ENCODE assay signal across 8 cellular contexts in genomic region chr4:169619958-169620845, GRCh38. TPM values are rescaled to one million over a fixed set of nuclear protein-coding genes. Genes with fewer than 3 reads are reported as not detected.
DNase-seq lines count a peak whose midpoint lies in the region; ATAC-seq, FAIRE-seq and TF ChIP-seq lines count a peak whose summit lies in the region.

TSS of gene CLCN3 (plus strand) at chr4:169620578. CDS start at chr4:169635929, 15,351 bp downstream.

- no peaks in the 10 kb centered on the region for H3K9me3 ChIP-seq in adipocyte (ENCODE audit: control insufficient read depth, low read length)
- no peaks in the 10 kb centered on the region for H3K9me3 ChIP-seq in pancreas
- H3K9me3 ChIP-seq in tibial artery = no peaks in the 10 kb centered on the region

- DNase-seq in NCI-H1436 (lab: John Stamatoyannopoulos, UW) = peak; percentile 93
- peak; percentile 64 for DNase-seq in T follicular helper cell (ENCODE audit: low read depth)
- peak; percentile 99 for DNase-seq in adipocyte (ENCODE audit: low read depth)
- peak; percentile 99 for DNase-seq in Right ventricle myocardium superior
- DNase-seq in pancreas = peak; percentile 98 to 99 (median 98)
- peak; percentile 97 to 99 for DNase-seq in tibial artery

- peak within 1 kb of the TSS; percentile 92 for H3K9ac ChIP-seq in adipocyte (ENCODE audit: low read length)

- intact Hi-C loops in Right ventricle myocardium superior (cut with DNase I) (loop anchor here (2.0 to 10.0 kb wide), 3 partner anchors 41 to 405 kb away; partner anchors contain the start of gene MFAP3L), pancreas (cut with DNase I) (loop anchor here in 1 of 3 donors (10.0 kb wide), 1 partner anchor 425 kb away; no protein-coding TSS in a partner anchor), tibial artery (cut with DNase I; ENCODE audit: low total_unique reads) (loop anchor here (10.0 kb wide), 1 partner anchor 135 kb away; the partner anchor contains the start of gene HPF1)

- WGBS in pancreas, 2 donors = 0% methylated on average over 55 to 66 of the region's 66 CpGs

- H3K4me3 ChIP-seq in GM12875 (ENCODE audit: low read depth, low read length) (peak within 1 kb of the TSS; percentile 55), adipocyte (ENCODE audit: low read length) (peak within 1 kb of the TSS; percentile 93), pancreas (peak within 1 kb of the TSS; percentile 47 to 56 (median 51)), tibial artery (peak within 1 kb of the TSS; percentile 76 to 79)

- TF ChIP-seq CTCF in GM12875 (IDR thresholded peaks at IDR 0.05; ENCODE audit: borderline replicate concordance, insufficient read depth, low read depth, low read length) (0 out of 2 replicates have a peak, but pooled peaks have one; percentile 3), pancreas (IDR thresholded peaks at IDR 0.05) (no peak), tibial artery (IDR thresholded peaks at IDR 0.05) (peak in 1 of 2 experiments; percentile 22)

- peaks cover 17% of the 10 kb centered on the region for H3K4me1 ChIP-seq in adipocyte (ENCODE audit: control insufficient read depth, insufficient read depth, low read length)
- peaks cover 5 to 10% (median 8%) of the 10 kb centered on the region in 3 donors for H3K4me1 ChIP-seq in pancreas
- peaks cover 0 to 25% (median 13%) of the 10 kb centered on the region in 4 donors for H3K4me1 ChIP-seq in tibial artery

- H3K27ac ChIP-seq in pancreas = peak within 1 kb of the TSS; percentile 85 to 98 (median 97)
- peak within 1 kb of the TSS; percentile 95 to 97 for H3K27ac ChIP-seq in tibial artery

- no peaks in the 10 kb centered on the region for H3K36me3 ChIP-seq in adipocyte (ENCODE audit: control insufficient read depth, insufficient read depth, low read length, severe bottlenecking)
- no peaks in the 10 kb centered on the region for H3K36me3 ChIP-seq in pancreas
- no peaks in the 10 kb centered on the region for H3K36me3 ChIP-seq in tibial artery

- H3K27me3 ChIP-seq in adipocyte (replicated peaks; ENCODE audit: control insufficient read depth, insufficient read depth, low read length) = no peaks in the 10 kb centered on the region
- H3K27me3 ChIP-seq in pancreas = no peaks in the 10 kb centered on the region
- no peaks in the 10 kb centered on the region for H3K27me3 ChIP-seq in tibial artery

- FAIRE-seq in pancreas (lab: Jason Lieb, UNC) = peak; percentile 54

- ATAC-seq in HG02798 (IDR thresholded peaks at IDR 0.05; ENCODE audit: poor library complexity, unreplicated experiment) (peak; percentile 97), Right ventricle myocardium superior (ENCODE audit: poor library complexity) (peak; percentile 98), pancreas (peak; percentile 95 to 98 (median 96))

RNA-seq across cellular contexts. Expression of gene CLCN3, which starts in this region (rescaled TPM):
- total RNA-seq in Right ventricle myocardium superior (62.0 TPM), pancreas (10 to 100 TPM; 24.9 to 41.4 (median 33.6) TPM)
- 10 to 100 TPM in 1 of 2 donors, 1 to 10 TPM in 1; 9.1 to 16.7 TPM for polyA plus RNA-seq in pancreas

Comparison
In these comparisons a context has a peak if more than half of its experiments do, and no peak if none do; other contexts are left out.
1. Peak in every context shown above with its lines: DNase-seq, ATAC-seq, H3K4me3 ChIP-seq and H3K27ac ChIP-seq.